ENCODE assay signal across 13 cellular contexts in the genomic region with DNA sequence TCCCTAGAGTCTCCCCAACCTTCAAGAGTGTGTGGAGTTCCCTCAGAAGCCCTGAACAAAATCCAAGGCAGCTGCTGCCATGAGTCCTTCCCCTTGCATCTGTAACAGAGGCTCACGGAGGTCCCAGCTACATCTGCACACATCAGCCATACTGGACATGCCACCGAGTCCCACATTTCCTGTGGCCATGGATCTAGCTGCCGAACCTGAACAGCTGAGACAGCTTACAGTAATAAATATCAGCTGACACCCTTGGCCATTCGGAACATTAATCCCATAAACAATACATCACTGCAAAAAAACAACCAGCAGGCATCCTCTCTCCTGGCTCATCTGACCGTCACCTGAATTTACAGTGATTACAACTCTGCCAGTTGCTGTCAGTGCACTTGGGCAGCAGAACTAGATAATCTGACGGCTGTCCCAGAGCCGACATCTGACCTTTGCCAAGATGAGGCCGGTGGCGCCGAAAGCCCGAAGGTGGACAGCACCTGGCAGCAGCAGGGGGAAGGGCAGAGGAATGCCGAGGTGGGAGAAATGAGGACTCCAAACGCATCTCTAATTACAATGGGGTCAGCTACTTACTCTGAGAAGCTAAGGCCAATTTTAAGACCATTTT. TPM values are rescaled to one million over a fixed set of nuclear protein-coding genes. Genes with fewer than 3 reads are reported as not detected.
DNase-seq lines count a peak whose midpoint lies in the region; ATAC-seq, FAIRE-seq and TF ChIP-seq lines count a peak whose summit lies in the region.
"Had no signal": no experiment of that assay in that cellular context is flagged by ENCODE, and none has a peak within 500 bp of the region (broad histone marks: within the 10 kb centered on the region; RNA-seq: fewer than 3 reads in every experiment).

No MANE protein-coding gene starts in this region.

- no peak overlapping the region for H2BK120ac ChIP-seq in H1 (replicated peaks; ENCODE audit: low read depth, low read length)

- no peak overlapping the region for H2BK5ac ChIP-seq in H1 (ENCODE audit: low read depth, low read length)

- H3K4me3 Mint-ChIP-seq in neural progenitor cell: peak overlapping the region; percentile 73

- H3K4me2 ChIP-seq in H1 (ENCODE audit: insufficient read depth in 1 of 2, low read depth in 2 of 2, low read length in 2 of 2) (peak overlapping the region; percentile 2 to 62; a peak in 3 of 4 replicates), neural progenitor cell (no peak overlapping the region), OCI-LY7 (ENCODE audit: low read length) (no peak overlapping the region)

- no peak overlapping the region; a peak in 1 of 7 replicates for H3K9ac ChIP-seq in H1 (replicated peaks in 1 of 4; ENCODE audit: extremely low read depth in 1 of 4, low read depth in 3 of 4, low read length in 3 of 4)
- no peak overlapping the region for H3K9ac ChIP-seq in neural progenitor cell

- DNase-seq in heart right ventricle: no peak
- DNase-seq in Right ventricle myocardium superior: no peak
- DNase-seq in H1 (ENCODE audit: low read depth in 1 of 2, low spot score in 2 of 2): no peak
- DNase-seq in neural progenitor cell (ENCODE audit: low spot score): no peak
- peak; percentile 39 for DNase-seq in ureter (ENCODE audit: low spot score)
- DNase-seq in OCI-LY7 (ENCODE audit: low spot score): no peak
- no peak for DNase-seq in HUDEP-2 (lab: John Stamatoyannopoulos, UW; ENCODE audit: unreplicated experiment in 76 of 76)
- DNase-seq: EL had no signal

- H4K91ac ChIP-seq in H1 (replicated peaks; ENCODE audit: insufficient read length, low read length): no peak overlapping the region

- H3K4me3 ChIP-seq in heart right ventricle: no peak overlapping the region
- peak overlapping the region in 1 of 4 experiments; percentile 43; a peak in 1 of 8 replicates for H3K4me3 ChIP-seq in H1 (ENCODE audit: extremely low read depth in 1 of 4, insufficient read depth in 2 of 4, low read depth in 3 of 4, low read length in 4 of 4)
- no peak overlapping the region for H3K4me3 ChIP-seq in neural progenitor cell
- no peak overlapping the region for H3K4me3 ChIP-seq in OCI-LY7 (ENCODE audit: low read depth, low read length, poor library complexity, severe bottlenecking)
- H3K4me3 ChIP-seq: pancreas, tibial artery had no signal

- H3K9me3 ChIP-seq in heart right ventricle (no peaks in the 10 kb centered on the region), H1 (ENCODE audit: insufficient read depth in 2 of 2, low read depth in 1 of 2, low read length in 1 of 2) (no peaks in the 10 kb centered on the region), neural progenitor cell (ENCODE audit: low read depth) (no peaks in the 10 kb centered on the region), OCI-LY7 (ENCODE audit: low read length) (no peaks in the 10 kb centered on the region)
- H3K9me3 ChIP-seq: pancreas, tibial artery had no signal

- H3K36me3 ChIP-seq in heart right ventricle (peaks cover 0 to 16% (median 0%) of the 10 kb centered on the region in 9 donors), H1 (ENCODE audit: control insufficient read depth in 2 of 4, insufficient read depth in 4 of 4, low read length in 3 of 4) (0 out of 8 replicates have a peak, but pooled peaks cover 0 to 3% (median 0%) of the 10 kb centered on the region in 4 experiments), neural progenitor cell (no peaks in the 10 kb centered on the region), OCI-LY7 (ENCODE audit: insufficient read depth, low read length) (peaks cover 20% of the 10 kb centered on the region; the same call in 1 of the 2 replicates)
- H3K36me3 ChIP-seq: pancreas had no signal

- no peak overlapping the region for H4K5ac ChIP-seq in H1 (ENCODE audit: insufficient read length, low read depth, low read length)

- no peaks in the 10 kb centered on the region for H4K20me1 ChIP-seq in H1 (replicated peaks in 1 of 2; ENCODE audit: control insufficient read depth in 1 of 2, insufficient read depth in 2 of 2, low read length in 2 of 2)
- peaks cover 52% of the 10 kb centered on the region for H4K20me1 ChIP-seq in neural progenitor cell (ENCODE audit: low read depth)
- no peaks in the 10 kb centered on the region for H4K20me1 ChIP-seq in OCI-LY7 (ENCODE audit: insufficient read depth, low read length)

- TF ChIP-seq EP300 in H1 (IDR thresholded peaks at IDR 0.05; ENCODE audit: borderline replicate concordance in 1 of 2, low read depth in 2 of 2, low read length in 2 of 2): no peak

- TF ChIP-seq POLR2A in H1 (IDR thresholded peaks at IDR 0.05; ENCODE audit: control extremely low read depth in 1 of 2, low read depth in 2 of 2, low read length in 2 of 2): no peak

- H3K14ac ChIP-seq in H1 (ENCODE audit: insufficient read length): no peak overlapping the region

- H3K23me2 ChIP-seq in H1 (ENCODE audit: low read depth, low read length): no peaks in the 10 kb centered on the region

- peaks cover 88% of the 10 kb centered on the region for H3K4me1 Mint-ChIP-seq in neural progenitor cell

- no peak for TF ChIP-seq CTCF in heart right ventricle (IDR thresholded peaks at IDR 0.05)
- TF ChIP-seq CTCF in H1 (IDR thresholded peaks at IDR 0.05; ENCODE audit: control extremely low read depth in 1 of 3, insufficient read depth in 1 of 3, low read depth in 1 of 3, low read length in 3 of 3): peak in 1 of 3 experiments; percentile 1; a peak in 1 of 4 replicates
- TF ChIP-seq CTCF in neural progenitor cell (IDR thresholded peaks at IDR 0.05): no peak
- TF ChIP-seq CTCF in OCI-LY7 (conservative IDR thresholded peaks at IDR 0.05; ENCODE audit: low read length): no peak

- peaks cover 14 to 67% (median 66%) of the 10 kb centered on the region in 9 donors for H3K4me1 ChIP-seq in heart right ventricle
- peaks cover 25 to 47% (median 26%) of the 10 kb centered on the region in 4 experiments for H3K4me1 ChIP-seq in H1 (replicated peaks in 1 of 4; ENCODE audit: control insufficient read depth in 3 of 4, insufficient read depth in 4 of 4, low read length in 3 of 4)
- H3K4me1 ChIP-seq in neural progenitor cell: peaks cover 66% of the 10 kb centered on the region
- H3K4me1 ChIP-seq in OCI-LY7 (ENCODE audit: insufficient read depth, low read length, poor library complexity, severe bottlenecking): peaks cover 22% of the 10 kb centered on the region

- H3K56ac ChIP-seq in H1 (replicated peaks; ENCODE audit: insufficient read length, low read depth, low read length): no peak overlapping the region

- H3K79me2 ChIP-seq in H1 (ENCODE audit: control insufficient read depth in 1 of 2, insufficient read depth in 2 of 2, low read length in 2 of 2): no peaks in the 10 kb centered on the region
- no peaks in the 10 kb centered on the region for H3K79me2 ChIP-seq in neural progenitor cell (ENCODE audit: low read depth)
- no peaks in the 10 kb centered on the region for H3K79me2 ChIP-seq in OCI-LY7 (ENCODE audit: insufficient read depth, low read depth, low read length)

- H3K27me3 ChIP-seq in heart right ventricle (no peaks in the 10 kb centered on the region), H1 (replicated peaks in 1 of 4; ENCODE audit: control insufficient read depth in 3 of 4, extremely low read depth in 1 of 4, insufficient read depth in 3 of 4, low read length in 3 of 4) (no peaks in the 10 kb centered on the region), neural progenitor cell (no peaks in the 10 kb centered on the region)
- H3K27me3 ChIP-seq: pancreas, tibial artery had no signal

- BruUV-seq in OCI-LY7 (replicated peaks; lab: Mats Ljungman, UMichigan): no TSS peak

- no peaks in the 10 kb centered on the region for H3K9me3 Mint-ChIP-seq in neural progenitor cell
- H3K9me3 Mint-ChIP-seq: activated T-helper 2 cell treated with anti-CD3 and anti-CD28 coated beads, Interferon-gamma antibody, Interleukin-2, Interleukin-4, amounts not matched to agents 10 μg/mL and 5 μg/mL and 100 μg/mL, durations not matched to agents 14 hours and 24 hours and 36 hours had no signal

- no peak overlapping the region for H3K18ac ChIP-seq in H1 (ENCODE audit: extremely low read depth, low read length)

- peaks cover 65% of the 10 kb centered on the region for H3F3A ChIP-seq in neural progenitor cell (ENCODE audit: low read depth)

- POLR2A ChIA-PET in H1 (lab: Charles Lee; ENCODE audit: partially characterized antibody) (interaction anchor here (0.6 to 2.6 kb wide), 11 partner anchors 10 to 515 kb away, joined by 3 to 16 read pairs (median 6); a partner anchor contains a TSS), OCI-LY7 (lab: Charles Lee) (interaction anchor here (0.6 to 1.4 kb wide), 5 partner anchors 15 to 38 kb away, joined by 3 to 6 read pairs (median 4); no protein-coding TSS in a partner anchor)

- H3K4ac ChIP-seq in H1 (replicated peaks; ENCODE audit: insufficient read length, low read depth, low read length): no peak overlapping the region

- peak overlapping the region; percentile 7; the same call in 1 of the 2 replicates for H2BK15ac ChIP-seq in H1 (ENCODE audit: low read length)

- H3K27ac ChIP-seq in heart right ventricle (peak overlapping the region in 9 of 10 donors; percentile 44 to 93 (median 64)), H1 (ENCODE audit: low read depth, low read length) (no peak overlapping the region), neural progenitor cell (no peak overlapping the region), OCI-LY7 (ENCODE audit: low read depth, low read length, poor library complexity, severe bottlenecking) (no peak overlapping the region)
- H3K27ac ChIP-seq: tibial artery had no signal

- no peak for TF ChIP-seq RAD21 in H1 (IDR thresholded peaks at IDR 0.05 in 1 of 2, conservative IDR thresholded peaks at IDR 0.05 in 1 of 2; ENCODE audit: low read depth in 2 of 2, low read length in 2 of 2)

- ATAC-seq in heart right ventricle (no peak), Right ventricle myocardium superior (ENCODE audit: poor library complexity) (no peak), GM19023 (IDR thresholded peaks at IDR 0.05; ENCODE audit: unreplicated experiment) (no peak)

- H4K8ac ChIP-seq in H1 (ENCODE audit: extremely low read depth, insufficient read depth, low read length): no peak overlapping the region

- no peak overlapping the region for H3K23ac ChIP-seq in H1 (ENCODE audit: insufficient read length)

- H3K27me3 Mint-ChIP-seq in neural progenitor cell (ENCODE audit: insufficient read depth, low read depth): no peaks in the 10 kb centered on the region

- H3K79me1 ChIP-seq in H1 (ENCODE audit: low read depth, low read length): no peaks in the 10 kb centered on the region

- no peaks in the 10 kb centered on the region for H3K9me2 ChIP-seq in OCI-LY7 (ENCODE audit: insufficient read depth, low read length)

- FAIRE-seq in H1 (lab: Jason Lieb, UNC): no peak
- FAIRE-seq: keratinocyte, pancreas had no signal

- intact Hi-C loops in heart right ventricle (cut with DNase I): loop anchor here in 4 of 10 donors (2.0 to 5.0 kb wide), 2 partner anchors 31 to 34 kb away; a partner anchor contains a TSS
- intact Hi-C loops in Right ventricle myocardium superior (cut with DNase I): no loop called here
- intact Hi-C loops in OCI-LY7 (cut with micrococcal nuclease; ENCODE audit: unreplicated experiment): loop anchor here (2.0 kb wide), 1 partner anchor 37 kb away; a partner anchor contains a TSS

- H2AFZ ChIP-seq in H1 (ENCODE audit: low read length) (no peak overlapping the region), neural progenitor cell (replicated peaks) (no peak overlapping the region), OCI-LY7 (ENCODE audit: low read length) (no peak overlapping the region)

- WGBS in heart right ventricle, 2 donors: 56% methylated on average over 13 of the region's 13 CpGs
- WGBS in H1 (ENCODE audit: extremely low coverage in 1 of 2, insufficient coverage in 1 of 2, insufficient read length in 1 of 2, insufficient replicate concordance in 2 of 2, low coverage in 1 of 2, low lambda C conversion rate in 2 of 2, missing lambda C conversion rate in 1 of 2), 2 experiments: 70% methylated on average over 13 of the region's 13 CpGs; no CpG with 5 or more reads in 1 of the 2 experiments

- 0 out of 2 replicates have a peak overlapping the region, but pooled peaks have one; percentile 34 for H2BK20ac ChIP-seq in H1 (ENCODE audit: low read length)

- CTCF ChIA-PET in H1 (lab: Charles Lee; ENCODE audit: partially characterized antibody) (interaction anchor here (0.5 to 13.0 kb wide), 24 partner anchors 9 to 386 kb away, joined by 3 to 102 read pairs (median 6); a partner anchor contains a TSS), OCI-LY7 (lab: Charles Lee; ENCODE audit: unreplicated experiment) (interaction anchor here (0.6 kb wide), 1 partner anchor 53 kb away, joined by 8 read pairs; no protein-coding TSS in a partner anchor)

- H3K27ac Mint-ChIP-seq in neural progenitor cell: peak overlapping the region; percentile 90

- no peak overlapping the region for H2AK5ac ChIP-seq in H1 (ENCODE audit: low read depth, low read length)

- H3K36me3 Mint-ChIP-seq in neural progenitor cell: peaks cover 11% of the 10 kb centered on the region

- H2BK12ac ChIP-seq in H1 (ENCODE audit: low read depth, low read length): 0 out of 2 replicates have a peak overlapping the region, but pooled peaks have one; percentile 13

RNA-seq across cellular contexts. Expression of a gene that starts 33.6 kb away (rescaled TPM):
- total RNA-seq in heart right ventricle: 100 to 1,000 TPM in 4 of 10 donors, 10 to 100 TPM in 6; 82.6 to 147 (median 90.4) TPM
- polyA plus RNA-seq in heart right ventricle: 10 to 100 TPM; 27.9 to 67.0 TPM
- 103 TPM for total RNA-seq in Right ventricle myocardium superior
- 35.4 and 38.8 TPM in 2 replicates for total RNA-seq in H1 (2021; fragmentation: NEBNext Ultra II Directional; extraction: Animal tissue kit (Norgen Biotek cat#: 25700))
- polyA plus RNA-seq in H1 (2011; rRNA removed): 24.9 and 34.6 TPM in 2 replicates
- polyA plus RNA-seq in H1 (2011; cell fraction: cytosol; rRNA removed): 20.5 TPM
- polyA plus RNA-seq in H1 (2011; cell fraction: nucleus; rRNA removed): 32.2 TPM
- 36.1 to 44.6 TPM (median 40.7 TPM) in 4 replicates for polyA plus RNA-seq in H1 (2012, experiment 1 of 2)
- 42.4 TPM for polyA plus RNA-seq in H1 (2012, experiment 2 of 2)
- polyA plus RNA-seq in H1 (2013, experiment 1 of 2): 15.8 TPM
- polyA plus RNA-seq in H1 (2013, experiment 2 of 2): 16.3 TPM
- polyA minus RNA-seq in H1 (2011; rRNA and poly(A)+ RNA removed): 14.4 and 15.0 TPM in 2 replicates
- 20.2 TPM for polyA minus RNA-seq in H1 (2011; cell fraction: cytosol; rRNA and poly(A)+ RNA removed)
- 21.2 TPM for polyA minus RNA-seq in H1 (2011; cell fraction: nucleus; rRNA and poly(A)+ RNA removed)
- total RNA-seq in neural progenitor cell (ENCODE audit: low replicate concordance): 31.4 and 33.8 TPM in 2 replicates
- total RNA-seq in ureter: 137 TPM
- 54.2 and 67.3 TPM in 2 replicates for total RNA-seq in OCI-LY7 (2014; rRNA removed; shearing (Covaris generic))
- total RNA-seq in OCI-LY7 (2022): 73.1 and 92.1 TPM in 2 replicates

RNA-seq across cellular contexts. Expression of a gene that starts 36.4 kb away (rescaled TPM):
- 10 to 100 TPM; 10.9 to 17.8 (median 13.6) TPM for total RNA-seq in heart right ventricle
- polyA plus RNA-seq in heart right ventricle: 10 to 100 TPM in 1 of 2 donors, 1 to 10 TPM in 1; 5.0 to 15.8 TPM
- total RNA-seq in Right ventricle myocardium superior: 14.1 TPM
- 15.3 and 16.2 TPM in 2 replicates for total RNA-seq in H1 (2021; fragmentation: NEBNext Ultra II Directional; extraction: Animal tissue kit (Norgen Biotek cat#: 25700))
- polyA plus RNA-seq in H1 (2011; rRNA removed): 5.3 and 8.8 TPM in 2 replicates
- 10.7 TPM for polyA plus RNA-seq in H1 (2011; cell fraction: cytosol; rRNA removed)
- 4.1 TPM for polyA plus RNA-seq in H1 (2011; cell fraction: nucleus; rRNA removed)
- polyA plus RNA-seq in H1 (2012, experiment 1 of 2): 17.5 to 21.4 TPM (median 19.0 TPM) in 4 replicates
- 10.8 TPM for polyA plus RNA-seq in H1 (2012, experiment 2 of 2)
- polyA plus RNA-seq in H1 (2013, experiment 1 of 2): 16.6 TPM
- 18.0 TPM for polyA plus RNA-seq in H1 (2013, experiment 2 of 2)
- polyA minus RNA-seq in H1 (2011; rRNA and poly(A)+ RNA removed): 4.5 and 5.0 TPM in 2 replicates
- polyA minus RNA-seq in H1 (2011; cell fraction: cytosol; rRNA and poly(A)+ RNA removed): 4.0 TPM
- 3.0 TPM for polyA minus RNA-seq in H1 (2011; cell fraction: nucleus; rRNA and poly(A)+ RNA removed)
- total RNA-seq in neural progenitor cell (ENCODE audit: low replicate concordance): 20.8 and 29.7 TPM in 2 replicates
- 11.2 TPM for total RNA-seq in ureter
- total RNA-seq in OCI-LY7 (2014; rRNA removed; shearing (Covaris generic)): 7.3 and 8.1 TPM in 2 replicates
- 11.7 and 12.5 TPM in 2 replicates for total RNA-seq in OCI-LY7 (2022)

RNA-seq across cellular contexts. Expression of a gene that starts 36.6 kb away (rescaled TPM):
- total RNA-seq in heart right ventricle (1 to 10 TPM in 9 of 10 donors, under 1 TPM in 1; 0.89 to 4.5 (median 2.3) TPM), Right ventricle myocardium superior (1.7 TPM), neural progenitor cell (ENCODE audit: low replicate concordance) (6.4 and 15.5 TPM in 2 replicates), ureter (28.3 TPM), OCI-LY7 (2022) (43.0 and 45.1 TPM in 2 replicates)
- polyA plus RNA-seq in heart right ventricle (1 to 10 TPM; 2.5 to 4.3 TPM), H1 (2011; rRNA removed) (23.5 and 29.3 TPM in 2 replicates)
- 20.5 TPM in 2 replicates for total RNA-seq in H1 (2021; fragmentation: NEBNext Ultra II Directional; extraction: Animal tissue kit (Norgen Biotek cat#: 25700))
- 23.5 TPM for polyA plus RNA-seq in H1 (2011; cell fraction: cytosol; rRNA removed)
- polyA plus RNA-seq in H1 (2011; cell fraction: nucleus; rRNA removed): 34.5 TPM
- 18.9 to 21.4 TPM (median 20.7 TPM) in 4 replicates for polyA plus RNA-seq in H1 (2012, experiment 1 of 2)
- polyA plus RNA-seq in H1 (2012, experiment 2 of 2): 20.1 TPM
- polyA plus RNA-seq in H1 (2013, experiment 1 of 2): 10.6 TPM
- 9.8 TPM for polyA plus RNA-seq in H1 (2013, experiment 2 of 2)
- polyA minus RNA-seq in H1 (2011; rRNA and poly(A)+ RNA removed): 58.2 and 63.8 TPM in 2 replicates
- polyA minus RNA-seq in H1 (2011; cell fraction: cytosol; rRNA and poly(A)+ RNA removed): 17.2 TPM
- 50.5 TPM for polyA minus RNA-seq in H1 (2011; cell fraction: nucleus; rRNA and poly(A)+ RNA removed)
- 26.9 and 38.1 TPM in 2 replicates for total RNA-seq in OCI-LY7 (2014; rRNA removed; shearing (Covaris generic))

Comparison
In these comparisons a context has a peak if more than half of its experiments do, and no peak if none do; other contexts are left out.
1. H3K27ac ChIP-seq: peak in heart right ventricle (9 of 10); none in H1 (single experiment), neural progenitor cell (single experiment) and OCI-LY7 (single experiment).
2. H3K4me2 ChIP-seq: peak in H1 (2 of 2); none in neural progenitor cell (single experiment) and OCI-LY7 (single experiment).